ENCODE assay signal across 11 cellular contexts in genomic region chr13:49374585-49375290, GRCh38.
A peak's percentile ranks its signal among the peaks of the same experiment; 100 is the strongest.
DNase-seq lines count a peak whose midpoint lies in the region; FAIRE-seq and TF ChIP-seq lines count a peak whose summit lies in the region.
"Had no signal": no experiment of that assay in that cellular context is flagged by ENCODE, and none has a peak within 500 bp of the region (broad histone marks: within the 10 kb centered on the region; RNA-seq: fewer than 3 reads in every experiment).

No MANE protein-coding gene starts in this region.

- H3K4me1 ChIP-seq in small intestine (ENCODE audit: control insufficient read depth in 2 of 2, insufficient read depth in 1 of 2, low read depth in 1 of 2, low read length in 1 of 2) = no peaks in the 10 kb centered on the region

- H3K27me3 ChIP-seq in AG04450 (ENCODE audit: control insufficient read depth, insufficient read depth, low read length) (no peaks in the 10 kb centered on the region), kidney epithelial cell (ENCODE audit: control insufficient read depth, insufficient read depth, low read length) (no peaks in the 10 kb centered on the region), small intestine (ENCODE audit: control insufficient read depth in 2 of 2, insufficient read depth in 2 of 2, low read length in 2 of 2) (no peaks in the 10 kb centered on the region)

- DNase-seq in AG04450 (ENCODE audit: low read depth, low spot score) = peak; percentile 6
- DNase-seq in HPDE6-E6E7 (ENCODE audit: extremely low spot score) = peak; percentile 4
- DNase-seq in amniotic epithelial cell (ENCODE audit: low read depth) = peak; percentile 85
- DNase-seq in kidney epithelial cell (ENCODE audit: low read depth) = peak; percentile 76
- no peak for DNase-seq in coronary artery (ENCODE audit: low spot score)
- DNase-seq in small intestine = no peak
- DNase-seq in NCI-H2227 (lab: John Stamatoyannopoulos, UW; ENCODE audit: unreplicated experiment) = no peak
- no peak for DNase-seq in DMS153 (lab: John Stamatoyannopoulos, UW)
- DNase-seq: activated CD8-positive, alpha-beta memory T cell treated with anti-CD3 and anti-CD28 coated beads, Interleukin-2, amount 50 U/mL, for 48 hours; CD8-positive, alpha-beta T cell had no signal

- no peaks in the 10 kb centered on the region for H3K9me3 ChIP-seq in AG04450 (ENCODE audit: control insufficient read depth, insufficient read depth, low read length)
- no peaks in the 10 kb centered on the region for H3K9me3 ChIP-seq in small intestine (ENCODE audit: control insufficient read depth, low read depth)

- no peak overlapping the region for H3K27ac ChIP-seq in AG04450 (ENCODE audit: low read depth, low read length)
- H3K27ac ChIP-seq in coronary artery = no peak overlapping the region
- H3K27ac ChIP-seq in small intestine (ENCODE audit: low read depth in 1 of 2, low read length in 1 of 2) = no peak overlapping the region

- 67 to 72% (median 70%) methylated on average over 4 of the region's 4 CpGs for WGBS in small intestine, 3 donors

- H3K4me3 ChIP-seq in AG04450 (ENCODE audit: low read depth, low read length) (no peak overlapping the region), kidney epithelial cell (ENCODE audit: low read depth, low read length) (no peak overlapping the region), coronary artery (no peak overlapping the region), small intestine (ENCODE audit: low read depth in 1 of 2, low read length in 2 of 2) (no peak overlapping the region)
- H3K4me3 ChIP-seq: lung had no signal

- TF ChIP-seq CTCF in AG04450 (IDR thresholded peaks at IDR 0.05; ENCODE audit: low read depth, low read length) (no peak), kidney epithelial cell (IDR thresholded peaks at IDR 0.05; ENCODE audit: insufficient read depth, low read length, poor library complexity, severe bottlenecking) (no peak), coronary artery (IDR thresholded peaks at IDR 0.05) (no peak)

- CTCF ChIA-PET in AG04450 (lab: Charles Lee) = interaction anchor here (2.5 kb wide), 1 partner anchor 74 kb away, joined by 7 read pairs; no protein-coding TSS in a partner anchor

- H3K36me3 ChIP-seq in kidney epithelial cell (ENCODE audit: control insufficient read depth, insufficient read depth, low read length) (no peaks in the 10 kb centered on the region), small intestine (ENCODE audit: control insufficient read depth in 2 of 2, insufficient read depth in 2 of 2, low read length in 2 of 2) (no peaks in the 10 kb centered on the region)

- no peak for FAIRE-seq in small intestine (lab: Jason Lieb, UNC)

- POLR2A ChIA-PET in AG04450 (lab: Yijun Ruan, JAX) = interaction anchor here (0.7 kb wide), 1 partner anchor 418 kb away, joined by 3 read pairs; no protein-coding TSS in a partner anchor

Comparison
In these comparisons a context has a peak if more than half of its experiments do, and no peak if none do; other contexts are left out.
1. DNase-seq: peak in AG04450 (single experiment), HPDE6-E6E7 (single experiment), amniotic epithelial cell (single experiment) and kidney epithelial cell (single experiment); none in coronary artery (single experiment), small intestine (single experiment), NCI-H2227 (single experiment) and DMS153 (single experiment).